19 cellular contexts compared by ENCODE assay signal in genomic region chr15:91127236-91127914, GRCh38. TPM values are rescaled to one million over a fixed set of nuclear protein-coding genes. Genes with fewer than 3 reads are reported as not detected.
"Had no signal": no experiment of that assay in that cellular context is flagged by ENCODE, and none has a peak within 500 bp of the region (broad histone marks: within the 10 kb centered on the region; RNA-seq: fewer than 3 reads in every experiment).

No MANE protein-coding gene starts in this region.

- ATAC-seq: activated naive CD4-positive, alpha-beta T cell treated with anti-CD3 and anti-CD28 coated beads, Interleukin-2, amount 50 U/mL, for 72 hours; left colon; right cardiac atrium had no signal

- DNase-seq: activated CD4-positive, alpha-beta T cell treated with anti-CD3 and anti-CD28 coated beads, Interleukin-2, amount 50 U/mL, for 48 hours; activated gamma-delta T cell treated with Interleukin-2 at 50 U/mL for 16 hours; activated T-cell treated with anti-CD3 and anti-CD28 coated beads for 4 hours; erythroblast; foreskin melanocyte; islet precursor cell; left colon; midbrain; nephron progenitor cell; right cardiac atrium; transverse colon; uterus; WERI-Rb-1 had no signal

- H3K27me3 ChIP-seq: uterus had no signal

- H3K4me3 ChIP-seq: lung, skin epidermis, transverse colon, uterus had no signal

- H3K27ac ChIP-seq: skin epidermis, transverse colon, uterus, WERI-Rb-1 had no signal

- H3K36me3 ChIP-seq: transverse colon, uterus, WERI-Rb-1 had no signal

- FAIRE-seq: colon, endometrium had no signal

- H3K9me3 ChIP-seq: transverse colon, uterus had no signal

- H3K4me1 ChIP-seq: transverse colon, uterus had no signal

RNA-seq across cellular contexts. Expression of gene SV2B, which starts 27.3 kb away (rescaled TPM):
- total RNA-seq: osteoblast had no signal
